In genomic region chr11:82782825-82783374, GRCh38 we compare ENCODE assay signal across 1 cellular context.
TF ChIP-seq lines count a peak whose summit lies in the region.

No MANE protein-coding gene starts in this region.

TF ChIP-seq in K562, 482 proteins besides CTCF, POLR2A, EP300 and RAD21 (continued from another document):
- TF ChIP-seq KLF1 (tag; IDR thresholded peaks at IDR 0.05) (no peak), KHSRP (IDR thresholded peaks at IDR 0.05) (no peak), ZBED1 (IDR thresholded peaks at IDR 0.05) (no peak), KAT8 (IDR thresholded peaks at IDR 0.05; ENCODE audit: low read depth) (no peak), CBFA2T2 (conservative IDR thresholded peaks at IDR 0.05) (peak; percentile 28; the same call in 1 of the 2 replicates), TRIM24 (IDR thresholded peaks at IDR 0.05) (peak in 1 of 2 experiments; percentile 39; a peak in 1 of 4 replicates), NFE2 (IDR thresholded peaks at IDR 0.05; ENCODE audit: low read depth) (peak; percentile 93), CEBPG (CRISPR knock-in tag; IDR thresholded peaks at IDR 0.05) (no peak), CEBPG (tag; conservative IDR thresholded peaks at IDR 0.05 in 1 of 2, IDR thresholded peaks at IDR 0.05 in 1 of 2) (peak; percentile 60 to 85; a peak in 3 of 4 replicates), TAL1 (IDR thresholded peaks at IDR 0.05) (peak; percentile 66), ATF7 (IDR thresholded peaks at IDR 0.05) (peak; percentile 55; the same call in 1 of the 2 replicates), MCM3 (IDR thresholded peaks at IDR 0.05) (no peak), FOXK2 (conservative IDR thresholded peaks at IDR 0.05 in 1 of 2, IDR thresholded peaks at IDR 0.05 in 1 of 2; ENCODE audit: low read depth in 2 of 2) (0 out of 4 replicates have a peak, but pooled peaks of 1 of the 2 experiments have one; percentile 21), SMARCE1 (IDR thresholded peaks at IDR 0.05) (0 out of 2 replicates have a peak, but pooled peaks have one; percentile 36), ZNF316 (IDR thresholded peaks at IDR 0.05) (peak; percentile 96), NCOR1 (IDR thresholded peaks at IDR 0.05) (peak; percentile 37; the same call in 1 of the 2 replicates), NFE2L1 (tag; IDR thresholded peaks at IDR 0.05; ENCODE audit: borderline replicate concordance, low read depth) (peak; percentile 43), OTX1 (CRISPR knock-in tag; IDR thresholded peaks at IDR 0.05) (no peak), SMARCA4 (IDR thresholded peaks at IDR 0.05) (peak; percentile 78), STAT5A (IDR thresholded peaks at IDR 0.05; ENCODE audit: borderline replicate concordance, low read length) (0 out of 2 replicates have a peak, but pooled peaks have one; percentile 18), DPF2 (IDR thresholded peaks at IDR 0.05) (peak; percentile 80), TCF3 (CRISPR knock-in tag; IDR thresholded peaks at IDR 0.05) (peak; percentile 71), EP400 (IDR thresholded peaks at IDR 0.05) (peak; percentile 34), TEAD4 (IDR thresholded peaks at IDR 0.05; ENCODE audit: low read length) (peak; percentile 54), TEAD4 (CRISPR knock-in tag; IDR thresholded peaks at IDR 0.05; ENCODE audit: borderline replicate concordance) (no peak), RBM15 (IDR thresholded peaks at IDR 0.05; ENCODE audit: insufficient read depth, low read length) (no peak), ARID3A (IDR thresholded peaks at IDR 0.05; ENCODE audit: borderline replicate concordance, low read depth, low read length) (no peak), NCOA6 (IDR thresholded peaks at IDR 0.05) (no peak), ZNF696 (CRISPR knock-in tag; conservative IDR thresholded peaks at IDR 0.05) (no peak), SIRT6 (IDR thresholded peaks at IDR 0.05; ENCODE audit: low read depth, low read length) (no peak), KDM4B (IDR thresholded peaks at IDR 0.05; ENCODE audit: borderline replicate concordance in 2 of 2, low read depth in 1 of 2) (no peak), NCOA2 (IDR thresholded peaks at IDR 0.05; ENCODE audit: partially characterized antibody in 2 of 2) (no peak), ZNF134 (CRISPR knock-in tag; conservative IDR thresholded peaks at IDR 0.05) (no peak), SOX6 (IDR thresholded peaks at IDR 0.05) (peak; percentile 8; the same call in 1 of the 2 replicates), ARID1B (IDR thresholded peaks at IDR 0.05) (peak; percentile 82)
- TF ChIP-seq, protein P1, sequence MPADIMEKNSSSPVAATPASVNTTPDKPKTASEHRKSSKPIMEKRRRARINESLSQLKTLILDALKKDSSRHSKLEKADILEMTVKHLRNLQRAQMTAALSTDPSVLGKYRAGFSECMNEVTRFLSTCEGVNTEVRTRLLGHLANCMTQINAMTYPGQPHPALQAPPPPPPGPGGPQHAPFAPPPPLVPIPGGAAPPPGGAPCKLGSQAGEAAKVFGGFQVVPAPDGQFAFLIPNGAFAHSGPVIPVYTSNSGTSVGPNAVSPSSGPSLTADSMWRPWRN (IDR thresholded peaks at IDR 0.05; ENCODE audit: low read depth) = no peak
- TF ChIP-seq, protein P2, sequence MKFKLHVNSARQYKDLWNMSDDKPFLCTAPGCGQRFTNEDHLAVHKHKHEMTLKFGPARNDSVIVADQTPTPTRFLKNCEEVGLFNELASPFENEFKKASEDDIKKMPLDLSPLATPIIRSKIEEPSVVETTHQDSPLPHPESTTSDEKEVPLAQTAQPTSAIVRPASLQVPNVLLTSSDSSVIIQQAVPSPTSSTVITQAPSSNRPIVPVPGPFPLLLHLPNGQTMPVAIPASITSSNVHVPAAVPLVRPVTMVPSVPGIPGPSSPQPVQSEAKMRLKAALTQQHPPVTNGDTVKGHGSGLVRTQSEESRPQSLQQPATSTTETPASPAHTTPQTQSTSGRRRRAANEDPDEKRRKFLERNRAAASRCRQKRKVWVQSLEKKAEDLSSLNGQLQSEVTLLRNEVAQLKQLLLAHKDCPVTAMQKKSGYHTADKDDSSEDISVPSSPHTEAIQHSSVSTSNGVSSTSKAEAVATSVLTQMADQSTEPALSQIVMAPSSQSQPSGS (CRISPR knock-in tag; IDR thresholded peaks at IDR 0.05) = no peak
- TF ChIP-seq, protein P3, sequence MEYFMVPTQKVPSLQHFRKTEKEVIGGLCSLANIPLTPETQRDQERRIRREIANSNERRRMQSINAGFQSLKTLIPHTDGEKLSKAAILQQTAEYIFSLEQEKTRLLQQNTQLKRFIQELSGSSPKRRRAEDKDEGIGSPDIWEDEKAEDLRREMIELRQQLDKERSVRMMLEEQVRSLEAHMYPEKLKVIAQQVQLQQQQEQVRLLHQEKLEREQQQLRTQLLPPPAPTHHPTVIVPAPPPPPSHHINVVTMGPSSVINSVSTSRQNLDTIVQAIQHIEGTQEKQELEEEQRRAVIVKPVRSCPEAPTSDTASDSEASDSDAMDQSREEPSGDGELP (CRISPR knock-in tag; IDR thresholded peaks at IDR 0.05; ENCODE audit: borderline replicate concordance) = no peak
